In genomic region chr17:40862985-40863733, GRCh38 we compare ENCODE assay signal across 2 cellular contexts.
A peak's percentile ranks its signal among the peaks of the same experiment; 100 is the strongest.
TF ChIP-seq lines count a peak whose summit lies in the region.

No MANE protein-coding gene starts in this region.

TF ChIP-seq in GM23338, 12 proteins besides CTCF, POLR2A, EP300 and RAD21:
- TF ChIP-seq EZH2phosphoT487 (IDR thresholded peaks at IDR 0.05; ENCODE audit: unreplicated experiment) (no peak), ZNF462 (CRISPR knock-in tag; IDR thresholded peaks at IDR 0.05) (0 out of 2 replicates have a peak, but pooled peaks have one; percentile 41)

TF ChIP-seq in GM12878, 131 proteins besides CTCF, POLR2A, EP300 and RAD21:
- TF ChIP-seq BCL11A (IDR thresholded peaks at IDR 0.05; ENCODE audit: low read depth, low read length) (no peak), POLR2AphosphoS5 (IDR thresholded peaks at IDR 0.05; ENCODE audit: low read length) (no peak), MYB (IDR thresholded peaks at IDR 0.05; ENCODE audit: borderline replicate concordance, low read depth, low read length) (no peak), HDGF (IDR thresholded peaks at IDR 0.05) (no peak), SREBF2 (IDR thresholded peaks at IDR 0.05; ENCODE audit: low read length) (no peak), BCLAF1 (IDR thresholded peaks at IDR 0.05) (no peak), SREBF1 (IDR thresholded peaks at IDR 0.05; ENCODE audit: low read length) (no peak)
